ENCODE assay signal across 1 cellular context in genomic region chr1:228110536-228110935, GRCh38.
TF ChIP-seq lines count a peak whose summit lies in the region.

No MANE protein-coding gene starts in this region.

TF ChIP-seq in GM12878, 131 proteins besides CTCF, POLR2A, EP300 and RAD21:
- TF ChIP-seq CBFB (IDR thresholded peaks at IDR 0.05; ENCODE audit: low read depth), result no peak
- no peak for TF ChIP-seq ASH2L (IDR thresholded peaks at IDR 0.05; ENCODE audit: borderline replicate concordance, low read depth)
- TF ChIP-seq RUNX3 (IDR thresholded peaks at IDR 0.05; ENCODE audit: low read length), result no peak
- TF ChIP-seq YBX1 (IDR thresholded peaks at IDR 0.05), result no peak
- TF ChIP-seq, protein P1, sequence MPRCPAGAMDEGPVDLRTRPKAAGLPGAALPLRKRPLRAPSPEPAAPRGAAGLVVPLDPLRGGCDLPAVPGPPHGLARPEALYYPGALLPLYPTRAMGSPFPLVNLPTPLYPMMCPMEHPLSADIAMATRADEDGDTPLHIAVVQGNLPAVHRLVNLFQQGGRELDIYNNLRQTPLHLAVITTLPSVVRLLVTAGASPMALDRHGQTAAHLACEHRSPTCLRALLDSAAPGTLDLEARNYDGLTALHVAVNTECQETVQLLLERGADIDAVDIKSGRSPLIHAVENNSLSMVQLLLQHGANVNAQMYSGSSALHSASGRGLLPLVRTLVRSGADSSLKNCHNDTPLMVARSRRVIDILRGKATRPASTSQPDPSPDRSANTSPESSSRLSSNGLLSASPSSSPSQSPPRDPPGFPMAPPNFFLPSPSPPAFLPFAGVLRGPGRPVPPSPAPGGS (IDR thresholded peaks at IDR 0.05; ENCODE audit: borderline replicate concordance, insufficient read depth, low read depth, low read length, poor library complexity, severe bottlenecking), result no peak
- no peak for TF ChIP-seq ZZZ3 (IDR thresholded peaks at IDR 0.05; ENCODE audit: control insufficient read depth, insufficient read length, low read depth)
- no peak for TF ChIP-seq RFX5 (IDR thresholded peaks at IDR 0.05; ENCODE audit: low read depth, low read length)
- TF ChIP-seq, protein P2, sequence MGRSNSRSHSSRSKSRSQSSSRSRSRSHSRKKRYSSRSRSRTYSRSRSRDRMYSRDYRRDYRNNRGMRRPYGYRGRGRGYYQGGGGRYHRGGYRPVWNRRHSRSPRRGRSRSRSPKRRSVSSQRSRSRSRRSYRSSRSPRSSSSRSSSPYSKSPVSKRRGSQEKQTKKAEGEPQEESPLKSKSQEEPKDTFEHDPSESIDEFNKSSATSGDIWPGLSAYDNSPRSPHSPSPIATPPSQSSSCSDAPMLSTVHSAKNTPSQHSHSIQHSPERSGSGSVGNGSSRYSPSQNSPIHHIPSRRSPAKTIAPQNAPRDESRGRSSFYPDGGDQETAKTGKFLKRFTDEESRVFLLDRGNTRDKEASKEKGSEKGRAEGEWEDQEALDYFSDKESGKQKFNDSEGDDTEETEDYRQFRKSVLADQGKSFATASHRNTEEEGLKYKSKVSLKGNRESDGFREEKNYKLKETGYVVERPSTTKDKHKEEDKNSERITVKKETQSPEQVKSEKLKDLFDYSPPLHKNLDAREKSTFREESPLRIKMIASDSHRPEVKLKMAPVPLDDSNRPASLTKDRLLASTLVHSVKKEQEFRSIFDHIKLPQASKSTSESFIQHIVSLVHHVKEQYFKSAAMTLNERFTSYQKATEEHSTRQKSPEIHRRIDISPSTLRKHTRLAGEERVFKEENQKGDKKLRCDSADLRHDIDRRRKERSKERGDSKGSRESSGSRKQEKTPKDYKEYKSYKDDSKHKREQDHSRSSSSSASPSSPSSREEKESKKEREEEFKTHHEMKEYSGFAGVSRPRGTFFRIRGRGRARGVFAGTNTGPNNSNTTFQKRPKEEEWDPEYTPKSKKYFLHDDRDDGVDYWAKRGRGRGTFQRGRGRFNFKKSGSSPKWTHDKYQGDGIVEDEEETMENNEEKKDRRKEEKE (IDR thresholded peaks at IDR 0.05), result no peak
